Comparison of ENCODE assay signal across 16 cellular contexts in the genomic region with DNA sequence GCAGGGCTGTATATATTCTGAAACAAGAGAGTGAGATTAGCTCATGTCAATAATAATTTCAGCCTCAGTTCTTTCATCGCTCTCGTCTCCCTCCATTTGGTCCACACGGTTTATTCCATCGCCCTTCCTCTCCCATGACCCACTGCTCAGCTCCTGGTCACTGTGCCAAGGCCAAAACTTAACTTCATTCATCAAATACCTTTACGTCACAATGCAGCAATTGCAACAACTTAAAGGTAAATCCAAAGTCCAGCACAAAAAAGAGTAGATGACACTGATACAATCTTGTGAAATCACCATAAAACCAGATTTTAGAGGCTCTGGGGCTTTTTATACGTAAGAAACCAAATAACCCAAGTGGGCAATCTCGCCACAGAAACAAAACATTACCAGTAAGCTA.
DNase-seq lines count a peak whose midpoint lies in the region; ATAC-seq lines count a peak whose summit lies in the region.
"Had no signal": no experiment of that assay in that cellular context is flagged by ENCODE, and none has a peak within 500 bp of the region (broad histone marks: within the 10 kb centered on the region; RNA-seq: fewer than 3 reads in every experiment).

No MANE protein-coding gene starts in this region.

- H3K9me3 Mint-ChIP-seq in CD4-positive, CD25-positive, alpha-beta regulatory T cell, result no peaks in the 10 kb centered on the region
- H3K9me3 Mint-ChIP-seq in CD8-positive, alpha-beta memory T cell, result no peaks in the 10 kb centered on the region
- H3K9me3 Mint-ChIP-seq in activated naive CD8-positive, alpha-beta T cell treated with anti-CD3 and anti-CD28 coated beads, Interleukin-2, amount 50 U/mL, for 24 hours, result no peaks in the 10 kb centered on the region
- H3K9me3 Mint-ChIP-seq in naive thymus-derived CD4-positive, alpha-beta T cell, result no peaks in the 10 kb centered on the region

- no peak overlapping the region for H3K4me3 ChIP-seq in CD4-positive, CD25-positive, alpha-beta regulatory T cell (ENCODE audit: low read depth, low read length)
- no peak overlapping the region for H3K4me3 ChIP-seq in CD8-positive, alpha-beta memory T cell (ENCODE audit: low read length)
- no peak overlapping the region for H3K4me3 ChIP-seq in naive thymus-derived CD4-positive, alpha-beta T cell (ENCODE audit: low read length)
- H3K4me3 ChIP-seq: PC-9 had no signal

- no peaks in the 10 kb centered on the region for H3K27me3 Mint-ChIP-seq in CD4-positive, CD25-positive, alpha-beta regulatory T cell
- no peaks in the 10 kb centered on the region for H3K27me3 Mint-ChIP-seq in CD8-positive, alpha-beta memory T cell
- H3K27me3 Mint-ChIP-seq in activated naive CD8-positive, alpha-beta T cell treated with anti-CD3 and anti-CD28 coated beads, Interleukin-2, amount 50 U/mL, for 24 hours, result peaks cover 3% of the 10 kb centered on the region
- H3K27me3 Mint-ChIP-seq in naive thymus-derived CD4-positive, alpha-beta T cell, result no peaks in the 10 kb centered on the region

- CTCF ChIA-PET in CD8-positive, alpha-beta memory T cell (lab: Charles Lee), result no interaction called here
- CTCF ChIA-PET in naive thymus-derived CD4-positive, alpha-beta T cell (lab: Charles Lee), result interaction anchor here (0.6 kb wide), 1 partner anchor 90 kb away, joined by 4 read pairs; the partner anchor contains the start of gene SPG7

- no peaks in the 10 kb centered on the region for H3K27me3 ChIP-seq in CD4-positive, CD25-positive, alpha-beta regulatory T cell (ENCODE audit: control insufficient read depth, insufficient read depth, low read length)
- no peaks in the 10 kb centered on the region for H3K27me3 ChIP-seq in CD8-positive, alpha-beta memory T cell (ENCODE audit: insufficient read depth, low read length, poor library complexity, severe bottlenecking)
- H3K27me3 ChIP-seq in naive thymus-derived CD4-positive, alpha-beta T cell (ENCODE audit: control insufficient read depth in 2 of 2, insufficient read depth in 2 of 2, low read length in 2 of 2), result no peaks in the 10 kb centered on the region
- H3K27me3 ChIP-seq: BE2C had no signal

- DNase-seq in CD4-positive, CD25-positive, alpha-beta regulatory T cell, result no peak
- no peak for DNase-seq in CD8-positive, alpha-beta memory T cell
- no peak for DNase-seq in activated naive CD8-positive, alpha-beta T cell treated with anti-CD3 and anti-CD28 coated beads, Interleukin-2, amount 50 U/mL, for 24 hours
- no peak for DNase-seq in naive thymus-derived CD4-positive, alpha-beta T cell
- DNase-seq in NCI-H526 (lab: John Stamatoyannopoulos, UW) (no peak), Right ventricle myocardium superior (no peak)
- DNase-seq: ACHN, BE2C, DMS 273 treated with DMSO at 0.1 percent for 48 hours, KBM-7, NCI-H1048, NCI-H345, NCI-H748 treated with DMSO at 0.1 percent for 48 hours, PC-9 had no signal

- ATAC-seq in CD4-positive, CD25-positive, alpha-beta regulatory T cell (ENCODE audit: low read depth in 2 of 2), result no peak
- no peak for ATAC-seq in activated naive CD8-positive, alpha-beta T cell treated with anti-CD3 and anti-CD28 coated beads, Interleukin-2, amount 50 U/mL, for 24 hours
- ATAC-seq in naive thymus-derived CD4-positive, alpha-beta T cell, result no peak
- ATAC-seq in GM21737 (IDR thresholded peaks at IDR 0.05; ENCODE audit: unreplicated experiment) (no peak), Right ventricle myocardium superior (ENCODE audit: poor library complexity) (no peak)
- ATAC-seq: HCT116 had no signal

- peak overlapping the region in 1 of 4 donors; percentile 80 for H3K4me3 Mint-ChIP-seq in CD4-positive, CD25-positive, alpha-beta regulatory T cell
- no peak overlapping the region for H3K4me3 Mint-ChIP-seq in CD8-positive, alpha-beta memory T cell
- no peak overlapping the region for H3K4me3 Mint-ChIP-seq in activated naive CD8-positive, alpha-beta T cell treated with anti-CD3 and anti-CD28 coated beads, Interleukin-2, amount 50 U/mL, for 24 hours
- peak overlapping the region in 5 of 10 donors; percentile 4 to 59 (median 32) for H3K4me3 Mint-ChIP-seq in naive thymus-derived CD4-positive, alpha-beta T cell

- H3K9me3 ChIP-seq in CD4-positive, CD25-positive, alpha-beta regulatory T cell (ENCODE audit: control insufficient read depth in 2 of 2, low read length in 2 of 2), result no peaks in the 10 kb centered on the region
- no peaks in the 10 kb centered on the region for H3K9me3 ChIP-seq in CD8-positive, alpha-beta memory T cell (ENCODE audit: low read length)
- no peaks in the 10 kb centered on the region for H3K9me3 ChIP-seq in naive thymus-derived CD4-positive, alpha-beta T cell (ENCODE audit: control insufficient read depth in 2 of 3, low read length in 3 of 3)
- H3K9me3 ChIP-seq: BE2C had no signal

- H3K36me3 Mint-ChIP-seq in CD4-positive, CD25-positive, alpha-beta regulatory T cell, result peaks cover 10% of the 10 kb centered on the region
- H3K36me3 Mint-ChIP-seq in CD8-positive, alpha-beta memory T cell, result peaks cover 0 to 51% (median 10%) of the 10 kb centered on the region in 3 donors
- H3K36me3 Mint-ChIP-seq in activated naive CD8-positive, alpha-beta T cell treated with anti-CD3 and anti-CD28 coated beads, Interleukin-2, amount 50 U/mL, for 24 hours (ENCODE audit: low read depth), result peaks cover 41% of the 10 kb centered on the region
- H3K36me3 Mint-ChIP-seq in naive thymus-derived CD4-positive, alpha-beta T cell, result peaks cover 0 to 10% (median 9%) of the 10 kb centered on the region in 5 donors

- peak overlapping the region in 2 of 3 donors; percentile 52 to 86 for H3K27ac Mint-ChIP-seq in CD4-positive, CD25-positive, alpha-beta regulatory T cell
- peak overlapping the region in 6 of 8 donors; percentile 13 to 75 (median 61) for H3K27ac Mint-ChIP-seq in CD8-positive, alpha-beta memory T cell
- peak overlapping the region; percentile 51 for H3K27ac Mint-ChIP-seq in activated naive CD8-positive, alpha-beta T cell treated with anti-CD3 and anti-CD28 coated beads, Interleukin-2, amount 50 U/mL, for 24 hours
- peak overlapping the region in 6 of 9 donors; percentile 14 to 58 (median 28) for H3K27ac Mint-ChIP-seq in naive thymus-derived CD4-positive, alpha-beta T cell

- peaks cover 23% of the 10 kb centered on the region for H3K36me3 ChIP-seq in CD4-positive, CD25-positive, alpha-beta regulatory T cell (ENCODE audit: control insufficient read depth, insufficient read depth, low read length)
- H3K36me3 ChIP-seq in CD8-positive, alpha-beta memory T cell (ENCODE audit: insufficient read depth, low read length), result peaks cover 8% of the 10 kb centered on the region
- peaks cover 0 to 30% (median 0%) of the 10 kb centered on the region in 3 experiments for H3K36me3 ChIP-seq in naive thymus-derived CD4-positive, alpha-beta T cell (ENCODE audit: control insufficient read depth in 2 of 3, insufficient read depth in 3 of 3, low read length in 3 of 3)

- peaks cover 69% of the 10 kb centered on the region for H3K4me1 ChIP-seq in CD4-positive, CD25-positive, alpha-beta regulatory T cell (ENCODE audit: control insufficient read depth, insufficient read depth, low read length, poor library complexity, severe bottlenecking)
- H3K4me1 ChIP-seq in CD8-positive, alpha-beta memory T cell (ENCODE audit: insufficient read depth, low read length), result peaks cover 81% of the 10 kb centered on the region
- peaks cover 46 to 58% of the 10 kb centered on the region in 2 donors for H3K4me1 ChIP-seq in naive thymus-derived CD4-positive, alpha-beta T cell (ENCODE audit: control insufficient read depth in 2 of 2, insufficient read depth in 2 of 2, low read length in 2 of 2)

- H3K4me1 Mint-ChIP-seq in CD4-positive, CD25-positive, alpha-beta regulatory T cell, result peaks cover 20 to 84% (median 52%) of the 10 kb centered on the region in 4 donors
- peaks cover 64 to 85% (median 75%) of the 10 kb centered on the region in 3 donors for H3K4me1 Mint-ChIP-seq in CD8-positive, alpha-beta memory T cell
- H3K4me1 Mint-ChIP-seq in activated naive CD8-positive, alpha-beta T cell treated with anti-CD3 and anti-CD28 coated beads, Interleukin-2, amount 50 U/mL, for 24 hours, result peaks cover 74% of the 10 kb centered on the region
- H3K4me1 Mint-ChIP-seq in naive thymus-derived CD4-positive, alpha-beta T cell, result peaks cover 49 to 87% (median 72%) of the 10 kb centered on the region in 7 donors

- H3K27ac ChIP-seq in CD4-positive, CD25-positive, alpha-beta regulatory T cell (ENCODE audit: insufficient read depth, low read length, poor library complexity, severe bottlenecking), result no peak overlapping the region
- H3K27ac ChIP-seq in CD8-positive, alpha-beta memory T cell (ENCODE audit: low read depth, low read length), result no peak overlapping the region
- no peak overlapping the region for H3K27ac ChIP-seq in naive thymus-derived CD4-positive, alpha-beta T cell (ENCODE audit: low read depth, low read length)
- H3K27ac ChIP-seq: PC-9 had no signal

- intact Hi-C loops in naive thymus-derived CD4-positive, alpha-beta T cell (cut with micrococcal nuclease), result no loop called here
- intact Hi-C loops in Right ventricle myocardium superior (cut with DNase I), result no loop called here

- POLR2A ChIA-PET in CD8-positive, alpha-beta memory T cell (lab: Charles Lee), result no interaction called here
- POLR2A ChIA-PET in naive thymus-derived CD4-positive, alpha-beta T cell (lab: Charles Lee), result interaction anchor here (1.0 to 1.6 kb wide), 2 partner anchors 10 to 14 kb away, joined by 3 to 4 read pairs; no protein-coding TSS in a partner anchor
